In genomic region chr6:24840187-24840586, GRCh38 we compare ENCODE assay signal across 28 cellular contexts. TPM values are rescaled to one million over a fixed set of nuclear protein-coding genes. Genes with fewer than 3 reads are reported as not detected.
DNase-seq lines count a peak whose midpoint lies in the region; ATAC-seq, FAIRE-seq and TF ChIP-seq lines count a peak whose summit lies in the region.
"Had no signal": no experiment of that assay in that cellular context is flagged by ENCODE, and none has a peak within 500 bp of the region (broad histone marks: within the 10 kb centered on the region; RNA-seq: fewer than 3 reads in every experiment).

No MANE protein-coding gene starts in this region.

- H3K4me1 ChIP-seq in small intestine (ENCODE audit: control insufficient read depth in 2 of 2, insufficient read depth in 1 of 2, low read depth in 1 of 2, low read length in 1 of 2): no peaks in the 10 kb centered on the region
- H3K4me1 ChIP-seq in uterus: no peaks in the 10 kb centered on the region
- H3K4me1 ChIP-seq: parathyroid adenoma had no signal

- H3K4me3 Mint-ChIP-seq in activated naive CD4-positive, alpha-beta T cell treated with anti-CD3 and anti-CD28 coated beads, Interleukin-2, amount 50 U/mL, for 24 hours: no peak overlapping the region
- H3K4me3 Mint-ChIP-seq in T-cell: peak overlapping the region in 1 of 3 donors; percentile 56
- no peak overlapping the region for H3K4me3 Mint-ChIP-seq in central memory CD8-positive, alpha-beta T cell
- H3K4me3 Mint-ChIP-seq in stimulated activated naive B cell treated with anti-CD40 and anti-IgM and Interleukin-4, amounts not matched to agents 10 μg/mL and 1 μg/mL and 100 μg/mL, for 72 hours: no peak overlapping the region
- H3K4me3 Mint-ChIP-seq: CD14-positive monocyte, nephron progenitor cell had no signal

- peaks cover 19% of the 10 kb centered on the region for H3K36me3 Mint-ChIP-seq in activated naive CD4-positive, alpha-beta T cell treated with anti-CD3 and anti-CD28 coated beads, Interleukin-2, amount 50 U/mL, for 24 hours
- peaks cover 78% of the 10 kb centered on the region for H3K36me3 Mint-ChIP-seq in T-cell
- H3K36me3 Mint-ChIP-seq in central memory CD8-positive, alpha-beta T cell (ENCODE audit: insufficient read depth): peaks cover 95% of the 10 kb centered on the region
- peaks cover 19 to 31% of the 10 kb centered on the region in 2 donors for H3K36me3 Mint-ChIP-seq in stimulated activated naive B cell treated with anti-CD40 and anti-IgM and Interleukin-4, amounts not matched to agents 10 μg/mL and 1 μg/mL and 100 μg/mL, for 72 hours

- no peak for ATAC-seq in T-cell (replicated peaks in 1 of 4)
- ATAC-seq in central memory CD8-positive, alpha-beta T cell (replicated peaks; ENCODE audit: extremely low read depth, poor library complexity, severe bottlenecking): no peak
- ATAC-seq in stimulated activated naive B cell treated with anti-CD40 and anti-IgM and Interleukin-4, amounts not matched to agents 10 μg/mL and 1 μg/mL and 100 μg/mL, for 72 hours (replicated peaks): no peak
- ATAC-seq: GM12878, Panc1 had no signal

- CTCF ChIA-PET in T-cell (lab: Charles Lee): interaction anchor here in 1 of 2 donors (0.6 kb wide), 1 partner anchor 282 kb away, joined by 4 read pairs; no protein-coding TSS in a partner anchor

- no peak for DNase-seq in activated naive CD4-positive, alpha-beta T cell (lab: John Stamatoyannopoulos, UW)
- DNase-seq in T-cell: no peak
- no peak for DNase-seq in central memory CD8-positive, alpha-beta T cell (ENCODE audit: low spot score in 2 of 2)
- DNase-seq in stimulated activated naive B cell treated with anti-CD40 and anti-IgM and Interleukin-4, amounts not matched to agents 10 μg/mL and 1 μg/mL and 100 μg/mL, for 72 hours: no peak
- no peak for DNase-seq in small intestine
- no peak for DNase-seq in ecto neural progenitor cell (ENCODE audit: low spot score)
- no peak for DNase-seq in uterus
- DNase-seq: activated T-cell treated with anti-CD3 and anti-CD28 coated beads for 4 hours, DMS 273 treated with DMSO at 0.1 percent for 48 hours, EL, midbrain, NCI-H1105, NCI-H1930, NCI-H524 treated with DMSO at 0.1 percent for 48 hours, nephron progenitor cell, SHP77, T-helper 9 cell had no signal

- TF ChIP-seq POLR2A in uterus (IDR thresholded peaks at IDR 0.05): no peak

- peak overlapping the region; percentile 86 for H3K27ac Mint-ChIP-seq in activated naive CD4-positive, alpha-beta T cell treated with anti-CD3 and anti-CD28 coated beads, Interleukin-2, amount 50 U/mL, for 24 hours
- H3K27ac Mint-ChIP-seq in T-cell: peak overlapping the region; percentile 44 to 78
- H3K27ac Mint-ChIP-seq in central memory CD8-positive, alpha-beta T cell (ENCODE audit: low read depth): peak overlapping the region; percentile 55
- peak overlapping the region; percentile 56 for H3K27ac Mint-ChIP-seq in stimulated activated naive B cell treated with anti-CD40 and anti-IgM and Interleukin-4, amounts not matched to agents 10 μg/mL and 1 μg/mL and 100 μg/mL, for 72 hours
- H3K27ac Mint-ChIP-seq: nephron progenitor cell had no signal

- no peak overlapping the region for H3K4me3 ChIP-seq in small intestine (ENCODE audit: low read depth in 1 of 2, low read length in 2 of 2)
- no peak overlapping the region for H3K4me3 ChIP-seq in uterus
- H3K4me3 ChIP-seq: GM12878, HAP-1 had no signal

- TF ChIP-seq CTCF in uterus (IDR thresholded peaks at IDR 0.05): no peak

- H3K9me3 ChIP-seq in small intestine (ENCODE audit: control insufficient read depth, low read depth) (no peaks in the 10 kb centered on the region), uterus (no peaks in the 10 kb centered on the region)
- H3K9me3 ChIP-seq: HAP-1 had no signal

- no peaks in the 10 kb centered on the region for H3K27me3 Mint-ChIP-seq in activated naive CD4-positive, alpha-beta T cell treated with anti-CD3 and anti-CD28 coated beads, Interleukin-2, amount 50 U/mL, for 24 hours
- H3K27me3 Mint-ChIP-seq in T-cell: no peaks in the 10 kb centered on the region
- no peaks in the 10 kb centered on the region for H3K27me3 Mint-ChIP-seq in central memory CD8-positive, alpha-beta T cell
- H3K27me3 Mint-ChIP-seq in stimulated activated naive B cell treated with anti-CD40 and anti-IgM and Interleukin-4, amounts not matched to agents 10 μg/mL and 1 μg/mL and 100 μg/mL, for 72 hours: no peaks in the 10 kb centered on the region

- intact Hi-C loops in uterus (cut with DNase I; ENCODE audit: low total_unique reads): no loop called here

- no peak for FAIRE-seq in small intestine (lab: Jason Lieb, UNC)
- FAIRE-seq: GM12878, keratinocyte had no signal

- H3K27me3 ChIP-seq in small intestine (ENCODE audit: control insufficient read depth in 2 of 2, insufficient read depth in 2 of 2, low read length in 2 of 2): no peaks in the 10 kb centered on the region
- H3K27me3 ChIP-seq in uterus: no peaks in the 10 kb centered on the region

- H3K36me3 ChIP-seq in small intestine (ENCODE audit: control insufficient read depth in 2 of 2, insufficient read depth in 2 of 2, low read length in 2 of 2) (no peaks in the 10 kb centered on the region), uterus (no peaks in the 10 kb centered on the region)
- H3K36me3 ChIP-seq: HAP-1 had no signal

- H3K9me3 Mint-ChIP-seq in activated naive CD4-positive, alpha-beta T cell treated with anti-CD3 and anti-CD28 coated beads, Interleukin-2, amount 50 U/mL, for 24 hours: no peaks in the 10 kb centered on the region
- H3K9me3 Mint-ChIP-seq in T-cell: no peaks in the 10 kb centered on the region
- H3K9me3 Mint-ChIP-seq in central memory CD8-positive, alpha-beta T cell: no peaks in the 10 kb centered on the region
- no peaks in the 10 kb centered on the region for H3K9me3 Mint-ChIP-seq in stimulated activated naive B cell treated with anti-CD40 and anti-IgM and Interleukin-4, amounts not matched to agents 10 μg/mL and 1 μg/mL and 100 μg/mL, for 72 hours
- H3K9me3 Mint-ChIP-seq: CD14-positive monocyte, nephron progenitor cell had no signal

- H3K27ac ChIP-seq in small intestine (ENCODE audit: low read depth in 1 of 2, low read length in 1 of 2) (no peak overlapping the region), uterus (no peak overlapping the region)
- H3K27ac ChIP-seq: parathyroid adenoma, VCaP had no signal

- H3K4me1 Mint-ChIP-seq in activated naive CD4-positive, alpha-beta T cell treated with anti-CD3 and anti-CD28 coated beads, Interleukin-2, amount 50 U/mL, for 24 hours: peaks cover 85% of the 10 kb centered on the region
- H3K4me1 Mint-ChIP-seq in T-cell: peaks cover 79 to 87% (median 84%) of the 10 kb centered on the region in 3 donors
- H3K4me1 Mint-ChIP-seq in central memory CD8-positive, alpha-beta T cell: peaks cover 40% of the 10 kb centered on the region
- H3K4me1 Mint-ChIP-seq in stimulated activated naive B cell treated with anti-CD40 and anti-IgM and Interleukin-4, amounts not matched to agents 10 μg/mL and 1 μg/mL and 100 μg/mL, for 72 hours: peaks cover 10 to 31% of the 10 kb centered on the region in 2 donors
- H3K4me1 Mint-ChIP-seq: CD14-positive monocyte had no signal

- POLR2A ChIA-PET in T-cell (lab: Charles Lee): interaction anchor here in 1 of 2 donors (0.6 to 0.7 kb wide), 2 partner anchors 242 to 1117 kb away, joined by 7 to 8 read pairs; no protein-coding TSS in a partner anchor

- 65 to 86% (median 70%) methylated on average over 2 of the region's 2 CpGs for WGBS in small intestine, 3 donors

RNA-seq across cellular contexts. Expression of gene ARMH2, which starts 41.5 kb away (rescaled TPM):
- total RNA-seq in T-cell (1 to 10 TPM; 2.2 to 4.6 (median 3.7) TPM), uterus (not detected)
- not detected for polyA plus RNA-seq in small intestine
- total RNA-seq: glomerular endothelial cell, GM12878, liver, ureter had no signal
- polyA plus RNA-seq: keratinocyte, liver had no signal
